ENCODE assay signal across 9 cellular contexts in the genomic region with DNA sequence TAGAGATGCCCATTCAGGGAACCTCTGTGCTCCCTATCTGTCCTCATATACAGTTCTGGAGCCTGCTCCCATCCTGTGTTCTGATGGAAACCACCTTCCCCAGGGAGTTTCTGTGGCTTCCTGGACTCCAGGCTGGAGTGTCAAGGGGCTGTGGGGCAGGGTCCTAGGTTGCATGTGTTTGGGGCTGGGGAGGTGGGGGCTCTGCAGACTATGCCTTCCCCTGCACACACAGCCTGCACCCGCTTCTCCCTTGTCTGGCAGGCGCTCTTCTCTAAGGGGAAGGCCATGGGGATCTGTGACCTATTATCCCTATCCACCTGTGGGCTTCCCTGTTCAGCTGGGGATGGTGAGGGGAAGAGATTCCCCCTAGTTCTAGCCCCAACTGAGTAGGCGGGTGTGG. TPM values are rescaled to one million over a fixed set of nuclear protein-coding genes. Genes with fewer than 3 reads are reported as not detected.
DNase-seq lines count a peak whose midpoint lies in the region; ATAC-seq and TF ChIP-seq lines count a peak whose summit lies in the region.
"Had no signal": no experiment of that assay in that cellular context is flagged by ENCODE, and none has a peak within 500 bp of the region (broad histone marks: within the 10 kb centered on the region; RNA-seq: fewer than 3 reads in every experiment).

No MANE protein-coding gene starts in this region.

- peak overlapping the region; percentile 95 for H3K27ac ChIP-seq in fibroblast of lung (ENCODE audit: insufficient read depth, low read length)
- peak overlapping the region; percentile 79 to 97 (median 90) for H3K27ac ChIP-seq in spleen

- H3K9me3 ChIP-seq in fibroblast of lung (ENCODE audit: control insufficient read depth, insufficient read depth, low read depth, low read length), result no peaks in the 10 kb centered on the region
- no peaks in the 10 kb centered on the region for H3K9me3 ChIP-seq in spleen

- H3K4me1 ChIP-seq in fibroblast of lung (ENCODE audit: control insufficient read depth, extremely low read depth, insufficient read depth, low read length) (peaks cover 69% of the 10 kb centered on the region), spleen (peaks cover 88 to 100% (median 97%) of the 10 kb centered on the region in 6 donors)

- DNase-seq in H7, result peak; percentile 42
- no peak for DNase-seq in fibroblast of lung (ENCODE audit: low read depth in 2 of 2)
- no peak for DNase-seq in spleen
- DNase-seq in NOMO-1 treated with DMSO at 0.1 percent for 48 hours (lab: John Stamatoyannopoulos, UW; ENCODE audit: unreplicated experiment), result no peak
- no peak for DNase-seq in NK-92 (lab: John Stamatoyannopoulos, UW; ENCODE audit: unreplicated experiment)

- no peak for TF ChIP-seq CTCF in fibroblast of lung (conservative IDR thresholded peaks at IDR 0.05 in 1 of 2, IDR thresholded peaks at IDR 0.05 in 1 of 2; ENCODE audit: low read depth in 1 of 2, low read length in 2 of 2)
- TF ChIP-seq CTCF in spleen (IDR thresholded peaks at IDR 0.05 in 8 of 11, conservative IDR thresholded peaks at IDR 0.05 in 3 of 11), result no peak

- no peak overlapping the region for H2AFZ ChIP-seq in fibroblast of lung (ENCODE audit: low read length)

- no peak for TF ChIP-seq POLR2A in spleen (IDR thresholded peaks at IDR 0.05)

- H3K4me3 ChIP-seq in H7 (ENCODE audit: insufficient read depth, low read depth, low read length), result no peak overlapping the region
- peak overlapping the region in 1 of 4 experiments; percentile 99 for H3K4me3 ChIP-seq in fibroblast of lung (replicated peaks in 1 of 4; ENCODE audit: control extremely low read depth in 1 of 4, insufficient read depth in 1 of 4, low read depth in 3 of 4, low read length in 4 of 4)
- H3K4me3 ChIP-seq in spleen, result peak overlapping the region in 7 of 8 donors; percentile 43 to 100 (median 85)

- H3K27me3 ChIP-seq in H7 (ENCODE audit: control insufficient read depth, insufficient read depth, low read length) (peaks cover 5% of the 10 kb centered on the region), fibroblast of lung (ENCODE audit: control insufficient read depth, insufficient read depth, low read length) (no peaks in the 10 kb centered on the region), spleen (replicated peaks in 1 of 7) (no peaks in the 10 kb centered on the region)

- ATAC-seq in SK-N-SH treated with all-trans-retinoic acid at 6 μM for 48 hours, result peak; percentile 1; the same call in 2 of the 3 replicates
- no peak for ATAC-seq in GM18909 (IDR thresholded peaks at IDR 0.05; ENCODE audit: poor library complexity, unreplicated experiment)
- no peak for ATAC-seq in GM21367 (IDR thresholded peaks at IDR 0.05; ENCODE audit: unreplicated experiment)
- ATAC-seq: WTC11 had no signal

- peaks cover 83% of the 10 kb centered on the region for H3K79me2 ChIP-seq in fibroblast of lung (ENCODE audit: control insufficient read depth, insufficient read depth, low read length)

- H3K36me3 ChIP-seq in H7 (replicated peaks; ENCODE audit: control insufficient read depth, insufficient read depth, low read length) (no peaks in the 10 kb centered on the region), fibroblast of lung (ENCODE audit: control insufficient read depth, insufficient read depth, low read length) (no peaks in the 10 kb centered on the region), spleen (no peaks in the 10 kb centered on the region)

- peak overlapping the region; percentile 46 for H3K9ac ChIP-seq in fibroblast of lung (ENCODE audit: insufficient read depth, low read length)

- no peaks in the 10 kb centered on the region for H4K20me1 ChIP-seq in fibroblast of lung (ENCODE audit: control insufficient read depth, extremely low read depth, insufficient read depth, low read length)

- peak overlapping the region; percentile 53 for H3K4me2 ChIP-seq in fibroblast of lung (ENCODE audit: extremely low read depth, insufficient read depth, low read length)

- intact Hi-C loops in spleen (cut with DNase I; ENCODE audit: low total_unique reads), result no loop called here

- WGBS in spleen, 5 donors, result 18 to 42% (median 30%) methylated on average over 3 of the region's 3 CpGs

TF ChIP-seq in SK-N-SH treated with all-trans-retinoic acid at 6 μM for 48 hours, 23 proteins besides CTCF, POLR2A, EP300 and RAD21 (continues in another document):
- TF ChIP-seq RARB (CRISPR knock-in tag; IDR thresholded peaks at IDR 0.05) (no peak), ZFP3 (CRISPR knock-in tag; IDR thresholded peaks at IDR 0.05) (no peak), ZNF8 (CRISPR knock-in tag; IDR thresholded peaks at IDR 0.05) (no peak), BACH2 (CRISPR knock-in tag; IDR thresholded peaks at IDR 0.05; ENCODE audit: borderline replicate concordance) (no peak), ESRRG (CRISPR knock-in tag; IDR thresholded peaks at IDR 0.05) (no peak), TOX (CRISPR knock-in tag; IDR thresholded peaks at IDR 0.05; ENCODE audit: borderline replicate concordance) (no peak), ZC3H10 (CRISPR knock-in tag; IDR thresholded peaks at IDR 0.05) (no peak), OSR1 (CRISPR knock-in tag; IDR thresholded peaks at IDR 0.05) (no peak), TCF4 (CRISPR knock-in tag; IDR thresholded peaks at IDR 0.05; ENCODE audit: borderline replicate concordance) (no peak), ZNF70 (CRISPR knock-in tag; IDR thresholded peaks at IDR 0.05) (no peak), ZNF565 (CRISPR knock-in tag; conservative IDR thresholded peaks at IDR 0.05; ENCODE audit: low read depth) (no peak), ARNTL (CRISPR knock-in tag; IDR thresholded peaks at IDR 0.05; ENCODE audit: borderline replicate concordance, low read depth) (no peak), PPARA (CRISPR knock-in tag; IDR thresholded peaks at IDR 0.05; ENCODE audit: borderline replicate concordance) (no peak), CSDC2 (CRISPR knock-in tag; IDR thresholded peaks at IDR 0.05) (no peak), ZFP30 (CRISPR knock-in tag; IDR thresholded peaks at IDR 0.05) (no peak)
- TF ChIP-seq, protein P1, sequence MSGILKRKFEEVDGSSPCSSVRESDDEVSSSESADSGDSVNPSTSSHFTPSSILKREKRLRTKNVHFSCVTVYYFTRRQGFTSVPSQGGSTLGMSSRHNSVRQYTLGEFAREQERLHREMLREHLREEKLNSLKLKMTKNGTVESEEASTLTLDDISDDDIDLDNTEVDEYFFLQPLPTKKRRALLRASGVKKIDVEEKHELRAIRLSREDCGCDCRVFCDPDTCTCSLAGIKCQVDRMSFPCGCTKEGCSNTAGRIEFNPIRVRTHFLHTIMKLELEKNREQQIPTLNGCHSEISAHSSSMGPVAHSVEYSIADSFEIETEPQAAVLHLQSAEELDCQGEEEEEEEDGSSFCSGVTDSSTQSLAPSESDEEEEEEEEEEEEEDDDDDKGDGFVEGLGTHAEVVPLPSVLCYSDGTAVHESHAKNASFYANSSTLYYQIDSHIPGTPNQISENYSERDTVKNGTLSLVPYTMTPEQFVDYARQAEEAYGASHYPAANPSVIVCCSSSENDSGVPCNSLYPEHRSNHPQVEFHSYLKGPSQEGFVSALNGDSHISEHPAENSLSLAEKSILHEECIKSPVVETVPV (CRISPR knock-in tag; IDR thresholded peaks at IDR 0.05), result no peak
- TF ChIP-seq, protein P2, sequence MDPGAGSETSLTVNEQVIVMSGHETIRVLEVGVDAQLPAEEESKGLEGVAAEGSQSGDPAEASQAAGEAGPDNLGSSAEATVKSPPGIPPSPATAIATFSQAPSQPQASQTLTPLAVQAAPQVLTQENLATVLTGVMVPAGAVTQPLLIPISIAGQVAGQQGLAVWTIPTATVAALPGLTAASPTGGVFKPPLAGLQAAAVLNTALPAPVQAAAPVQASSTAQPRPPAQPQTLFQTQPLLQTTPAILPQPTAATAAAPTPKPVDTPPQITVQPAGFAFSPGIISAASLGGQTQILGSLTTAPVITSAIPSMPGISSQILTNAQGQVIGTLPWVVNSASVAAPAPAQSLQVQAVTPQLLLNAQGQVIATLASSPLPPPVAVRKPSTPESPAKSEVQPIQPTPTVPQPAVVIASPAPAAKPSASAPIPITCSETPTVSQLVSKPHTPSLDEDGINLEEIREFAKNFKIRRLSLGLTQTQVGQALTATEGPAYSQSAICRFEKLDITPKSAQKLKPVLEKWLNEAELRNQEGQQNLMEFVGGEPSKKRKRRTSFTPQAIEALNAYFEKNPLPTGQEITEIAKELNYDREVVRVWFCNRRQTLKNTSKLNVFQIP (CRISPR knock-in tag; IDR thresholded peaks at IDR 0.05; ENCODE audit: borderline replicate concordance, low read depth), result no peak

RNA-seq across cellular contexts. Expression of gene RARA, which starts 14.3 kb away (rescaled TPM):
- 19.3 and 22.1 TPM in 2 replicates for total RNA-seq in H7 (2014; rRNA removed; shearing (Covaris generic))
- total RNA-seq in fibroblast of lung (7.8 and 10.5 TPM in 2 replicates), spleen (10 to 100 TPM; 56.6 to 95.1 (median 71.2) TPM)
- polyA plus RNA-seq in fibroblast of lung (7.0 and 7.6 TPM in 2 replicates), spleen (10 to 100 TPM; 13.3 to 28.3 (median 14.8) TPM)
- polyA plus RNA-seq in fibroblast of lung (2012), result 27.6 and 29.8 TPM in 2 replicates
- 39.2 and 44.6 TPM in 2 replicates for polyA minus RNA-seq in fibroblast of lung (ENCODE audit: low replicate concordance)

RNA-seq across cellular contexts. Expression of gene CDC6, which starts 35.6 kb away (rescaled TPM):
- 80.8 and 83.6 TPM in 2 replicates for total RNA-seq in H7 (2014; rRNA removed; shearing (Covaris generic))
- total RNA-seq in fibroblast of lung, result 1.3 and 4.5 TPM in 2 replicates
- 16.3 and 45.4 TPM in 2 replicates for polyA plus RNA-seq in fibroblast of lung
- 9.1 and 27.8 TPM in 2 replicates for polyA plus RNA-seq in fibroblast of lung (2012)
- polyA minus RNA-seq in fibroblast of lung (ENCODE audit: low replicate concordance), result 2.0 and 6.4 TPM in 2 replicates
- 10 to 100 TPM in 2 of 7 donors, 1 to 10 TPM in 5; 4.2 to 11.6 (median 5.7) TPM for total RNA-seq in spleen
- polyA plus RNA-seq in spleen, result 1 to 10 TPM; 1.2 to 4.8 (median 4.1) TPM

RNA-seq across cellular contexts. Expression of gene GJD3, which starts 41.2 kb away (rescaled TPM):
- total RNA-seq in H7 (2014; rRNA removed; shearing (Covaris generic)), result 0.38 and 1.2 TPM in 2 replicates
- total RNA-seq in fibroblast of lung, result 3.9 and 4.3 TPM in 2 replicates
- 0.16 and 0.99 TPM in 2 replicates for polyA plus RNA-seq in fibroblast of lung
- 0.36 TPM in 1 of 2 replicates, not detected in the other for polyA plus RNA-seq in fibroblast of lung (2012)
- 0.63 TPM in 1 of 2 replicates, not detected in the other for polyA minus RNA-seq in fibroblast of lung (ENCODE audit: low replicate concordance)
- 10 to 100 TPM in 4 of 7 donors, 1 to 10 TPM in 3; 7.3 to 15.0 (median 10.4) TPM for total RNA-seq in spleen
- polyA plus RNA-seq in spleen, result 1 to 10 TPM in 1 of 3 donors, under 1 TPM in 2; 0.20 to 1.1 (median 0.33) TPM
